In genomic region chr7:2572101-2572842, GRCh38 we compare ENCODE assay signal across 10 cellular contexts. TPM values are rescaled to one million over a fixed set of nuclear protein-coding genes. Genes with fewer than 3 reads are reported as not detected.
DNase-seq lines count a peak whose midpoint lies in the region; ATAC-seq and TF ChIP-seq lines count a peak whose summit lies in the region.
"Had no signal": no experiment of that assay in that cellular context is flagged by ENCODE, and none has a peak within 500 bp of the region (broad histone marks: within the 10 kb centered on the region; RNA-seq: fewer than 3 reads in every experiment).

No MANE protein-coding gene starts in this region.

- DNase-seq in EH (ENCODE audit: low read depth) (peak; percentile 33), IMR-90 (peak; percentile 82), caudate nucleus (lab: John Stamatoyannopoulos, UW) (peak in 45 of 61 donors; percentile 6 to 90 (median 53)), nucleus accumbens (lab: John Stamatoyannopoulos, UW) (peak in 32 of 56 donors; percentile 8 to 82 (median 41)), NCI-H2227 (lab: John Stamatoyannopoulos, UW; ENCODE audit: unreplicated experiment) (no peak)
- DNase-seq: DMS 273 treated with DMSO at 0.1 percent for 48 hours had no signal

- TF ChIP-seq POLR2A in IMR-90 (IDR thresholded peaks at IDR 0.05; ENCODE audit: low read depth, low read length) = no peak

- TF ChIP-seq CTCF in IMR-90 (conservative IDR thresholded peaks at IDR 0.05; ENCODE audit: low read depth, low read length) = no peak

- H2AK5ac ChIP-seq in IMR-90 (ENCODE audit: low read depth, low read length) = no peak overlapping the region

- H3K36me3 ChIP-seq in IMR-90 (ENCODE audit: control insufficient read depth, insufficient read depth, low read length) = peaks cover 16% of the 10 kb centered on the region

- no peak overlapping the region for H3K4me2 ChIP-seq in IMR-90 (ENCODE audit: low read depth, low read length)

- in situ Hi-C loops in IMR-90 (cut with MboI; ENCODE audit: low sequenced_read_pairs) = no loop called here

- H3K9ac ChIP-seq in IMR-90 (ENCODE audit: low read depth, low read length) = no peak overlapping the region

- H2BK15ac ChIP-seq in IMR-90 (ENCODE audit: low read depth, low read length) = no peak overlapping the region

- no peak overlapping the region for H3K23ac ChIP-seq in IMR-90 (ENCODE audit: low read depth, low read length)

- dilution Hi-C loops in IMR-90 (cut with HindIII; ENCODE audit: low sequenced_read_pairs, unreplicated experiment) = no loop called here

- H2AK9ac ChIP-seq in IMR-90 (replicated peaks; ENCODE audit: low read depth, low read length, poor library complexity) = peak overlapping the region; percentile 81

- no peak overlapping the region for H3K27ac ChIP-seq in IMR-90 (ENCODE audit: insufficient read depth, low read length)
- H3K27ac ChIP-seq in caudate nucleus (ENCODE audit: low read depth, low read length) = no peak overlapping the region
- H3K27ac ChIP-seq: neutrophil, thoracic aorta had no signal

- POLR2A ChIA-PET in IMR-90 (lab: Charles Lee; ENCODE audit: unreplicated experiment) = interaction anchor here (0.6 kb wide), 1 partner anchor 184 kb away, joined by 4 read pairs; no protein-coding TSS in a partner anchor

- H4K91ac ChIP-seq in IMR-90 (ENCODE audit: insufficient read depth, low read depth, low read length) = no peak overlapping the region

- no peak overlapping the region for H2BK5ac ChIP-seq in IMR-90 (ENCODE audit: low read depth, low read length, poor library complexity, severe bottlenecking)

- H3K4me1 ChIP-seq in IMR-90 (ENCODE audit: control insufficient read depth, insufficient read depth, low read length) = peaks cover 5% of the 10 kb centered on the region

- H2AFZ ChIP-seq in IMR-90 (replicated peaks; ENCODE audit: low read length, poor library complexity) = peak overlapping the region; percentile 74

- no peaks in the 10 kb centered on the region for H4K20me1 ChIP-seq in IMR-90 (ENCODE audit: insufficient read depth, low read length)

- peaks cover 6% of the 10 kb centered on the region; the same call in 1 of the 2 replicates for H3K9me1 ChIP-seq in IMR-90 (ENCODE audit: insufficient read depth, low read length)

- no peak overlapping the region for H3K56ac ChIP-seq in IMR-90 (ENCODE audit: extremely low read depth, insufficient read depth, low read length)

- H2BK120ac ChIP-seq in IMR-90 (ENCODE audit: low read depth, low read length) = no peak overlapping the region

- H3K79me1 ChIP-seq in IMR-90 (ENCODE audit: low read depth in 1 of 2, low read length in 2 of 2) = peaks cover 3% of the 10 kb centered on the region in 2 experiments; a peak in 1 of 4 replicates

- no peak overlapping the region for H2BK20ac ChIP-seq in IMR-90 (ENCODE audit: low read depth, low read length)

- CTCF ChIA-PET in IMR-90 (lab: Yijun Ruan, JAX) = interaction anchor here (1.2 kb wide), 1 partner anchor 92 kb away, joined by 4 read pairs; no protein-coding TSS in a partner anchor

- ATAC-seq in IMR-90 (ENCODE audit: low read depth) (peak; percentile 46), HG03045 (IDR thresholded peaks at IDR 0.05; ENCODE audit: unreplicated experiment) (no peak), HG03439 (IDR thresholded peaks at IDR 0.05; ENCODE audit: unreplicated experiment) (no peak)

- H4K5ac ChIP-seq in IMR-90 (ENCODE audit: low read depth, low read length) = no peak overlapping the region

- no TSS peak for BruUV-seq in IMR-90 (replicated peaks; lab: Mats Ljungman, UMichigan)

- intact Hi-C loops in IMR-90 (cut with micrococcal nuclease) = no loop called here

- no peak overlapping the region; a peak in 1 of 4 replicates for H4K8ac ChIP-seq in IMR-90 (ENCODE audit: low read depth in 2 of 2, low read length in 2 of 2)

- no peaks in the 10 kb centered on the region for H3K9me3 ChIP-seq in IMR-90 (ENCODE audit: control insufficient read depth, insufficient read depth, low read length)
- H3K9me3 ChIP-seq: neutrophil, thoracic aorta had no signal

- no peak for TF ChIP-seq RAD21 in IMR-90 (IDR thresholded peaks at IDR 0.05; ENCODE audit: low read length)

- H3K18ac ChIP-seq in IMR-90 (ENCODE audit: low read depth, low read length) = no peak overlapping the region

- WGBS in IMR-90 (ENCODE audit: extremely low coverage in 2 of 2, insufficient read length in 1 of 2), 2 experiments = 24% methylated on average over 4 of the region's 22 CpGs; no CpG with 5 or more reads in 1 of the 2 experiments

- no peaks in the 10 kb centered on the region for H3K27me3 ChIP-seq in IMR-90 (ENCODE audit: control insufficient read depth, insufficient read depth, low read length)
- H3K27me3 ChIP-seq: neutrophil had no signal

- peak overlapping the region; percentile 72; the same call in 1 of the 2 replicates for H3K14ac ChIP-seq in IMR-90 (replicated peaks; ENCODE audit: low read depth, low read length)

- H3K4me3 ChIP-seq in IMR-90 (ENCODE audit: insufficient read depth, low read depth, low read length) = no peak overlapping the region
- H3K4me3 ChIP-seq: thoracic aorta had no signal

- peak overlapping the region; percentile 27; the same call in 1 of the 2 replicates for H3K4ac ChIP-seq in IMR-90 (ENCODE audit: low read depth, low read length)

TF ChIP-seq in IMR-90, 13 proteins besides CTCF, POLR2A, EP300 and RAD21:
- no peak for TF ChIP-seq MAZ (IDR thresholded peaks at IDR 0.05; ENCODE audit: borderline replicate concordance, low read depth, low read length)
- no peak for TF ChIP-seq MAFK (IDR thresholded peaks at IDR 0.05; ENCODE audit: low read depth, low read length)
- peak; percentile 87 for TF ChIP-seq FOS (IDR thresholded peaks at IDR 0.05; ENCODE audit: low read depth, low read length)

RNA-seq across cellular contexts. Expression of gene IQCE, which starts 13.5 kb away (rescaled TPM):
- 5.0 and 6.7 TPM in 2 replicates for total RNA-seq in IMR-90 (2012; rRNA removed)
- 6.3 and 8.1 TPM in 2 replicates for polyA plus RNA-seq in IMR-90 (2012; rRNA removed)
- 3.9 and 16.6 TPM in 2 replicates for polyA plus RNA-seq in IMR-90 (2012; cell fraction: cytosol; rRNA removed)
- polyA plus RNA-seq in IMR-90 (2012; cell fraction: nucleus; rRNA removed; ENCODE audit: low replicate concordance) = 15.9 and 17.4 TPM in 2 replicates

RNA-seq across cellular contexts. Expression of gene BRAT1, which starts 16.9 kb away (rescaled TPM):
- total RNA-seq in IMR-90 (2012; rRNA removed) = 5.8 and 6.8 TPM in 2 replicates
- polyA plus RNA-seq in IMR-90 (2012; rRNA removed) = 21.9 and 27.5 TPM in 2 replicates
- 19.5 and 22.3 TPM in 2 replicates for polyA plus RNA-seq in IMR-90 (2012; cell fraction: cytosol; rRNA removed)
- 62.8 and 177 TPM in 2 replicates for polyA plus RNA-seq in IMR-90 (2012; cell fraction: nucleus; rRNA removed; ENCODE audit: low replicate concordance)

RNA-seq across cellular contexts. Expression of gene LFNG, which starts 52.7 kb away (rescaled TPM):
- total RNA-seq in IMR-90 (2012; rRNA removed) = 1.4 and 1.8 TPM in 2 replicates
- polyA plus RNA-seq in IMR-90 (2012; rRNA removed) = 5.1 and 5.3 TPM in 2 replicates
- 3.8 and 5.3 TPM in 2 replicates for polyA plus RNA-seq in IMR-90 (2012; cell fraction: cytosol; rRNA removed)
- 11.2 and 22.5 TPM in 2 replicates for polyA plus RNA-seq in IMR-90 (2012; cell fraction: nucleus; rRNA removed; ENCODE audit: low replicate concordance)

RNA-seq across cellular contexts. Expression of gene TTYH3, which starts 59.5 kb away (rescaled TPM):
- 5.6 and 6.1 TPM in 2 replicates for total RNA-seq in IMR-90 (2012; rRNA removed)
- polyA plus RNA-seq in IMR-90 (2012; rRNA removed) = 82.6 and 106 TPM in 2 replicates
- polyA plus RNA-seq in IMR-90 (2012; cell fraction: cytosol; rRNA removed) = 56.1 and 135 TPM in 2 replicates
- 100 and 222 TPM in 2 replicates for polyA plus RNA-seq in IMR-90 (2012; cell fraction: nucleus; rRNA removed; ENCODE audit: low replicate concordance)
